ENCODE assay signal across 23 cellular contexts in genomic region chr9:116924462-116925110, GRCh38.
A peak's percentile ranks its signal among the peaks of the same experiment; 100 is the strongest.
DNase-seq lines count a peak whose midpoint lies in the region; ATAC-seq, FAIRE-seq and TF ChIP-seq lines count a peak whose summit lies in the region.
"Had no signal": no experiment of that assay in that cellular context is flagged by ENCODE, and none has a peak within 500 bp of the region (broad histone marks: within the 10 kb centered on the region; RNA-seq: fewer than 3 reads in every experiment).

No MANE protein-coding gene starts in this region.

- no peak overlapping the region for H2BK120ac ChIP-seq in H1 (replicated peaks; ENCODE audit: low read depth, low read length)

- no peak overlapping the region for H4K8ac ChIP-seq in H1 (ENCODE audit: extremely low read depth, insufficient read depth, low read length)

- H3K4me3 ChIP-seq in MG63, result no peak overlapping the region
- H3K4me3 ChIP-seq in H1 (ENCODE audit: extremely low read depth in 1 of 4, insufficient read depth in 2 of 4, low read depth in 3 of 4, low read length in 4 of 4), result no peak overlapping the region
- H3K4me3 ChIP-seq in aorta (ENCODE audit: low read length in 2 of 2), result no peak overlapping the region
- H3K4me3 ChIP-seq in coronary artery, result no peak overlapping the region
- H3K4me3 ChIP-seq: GM23338 had no signal

- no peak overlapping the region for H3K4me3 Mint-ChIP-seq in activated T-cell treated with anti-CD3 and anti-CD28 coated beads, Interleukin-2, amount 50 U/mL, for 72 hours
- H3K4me3 Mint-ChIP-seq: CD4-positive, CD25-positive, alpha-beta regulatory T cell; CD8-positive, alpha-beta memory T cell; GM23338; HFFc6 had no signal

- H3K9me3 Mint-ChIP-seq in activated T-cell treated with anti-CD3 and anti-CD28 coated beads, Interleukin-2, amount 50 U/mL, for 72 hours, result no peaks in the 10 kb centered on the region
- H3K9me3 Mint-ChIP-seq: GM23338, HFFc6 had no signal

- no peaks in the 10 kb centered on the region for H3K79me2 ChIP-seq in H1 (ENCODE audit: control insufficient read depth in 1 of 2, insufficient read depth in 2 of 2, low read length in 2 of 2)

- peaks cover 12 to 21% (median 16%) of the 10 kb centered on the region in 4 experiments for H3K4me1 ChIP-seq in H1 (replicated peaks in 1 of 4; ENCODE audit: control insufficient read depth in 3 of 4, insufficient read depth in 4 of 4, low read length in 3 of 4)
- no peaks in the 10 kb centered on the region for H3K4me1 ChIP-seq in aorta (ENCODE audit: control insufficient read depth in 1 of 2, insufficient read depth in 2 of 2, low read length in 2 of 2)

- TF ChIP-seq POLR2A in H1 (IDR thresholded peaks at IDR 0.05; ENCODE audit: control extremely low read depth in 1 of 2, low read depth in 2 of 2, low read length in 2 of 2), result no peak

- H3K14ac ChIP-seq in H1 (ENCODE audit: insufficient read length), result no peak overlapping the region

- CTCF ChIA-PET in H1 (lab: Charles Lee; ENCODE audit: partially characterized antibody), result interaction anchor here (0.8 to 4.4 kb wide), 3 partner anchors 15 to 64 kb away, joined by 3 to 21 read pairs (median 4); no protein-coding TSS in a partner anchor

- H3K23me2 ChIP-seq in H1 (ENCODE audit: low read depth, low read length), result peaks cover 2% of the 10 kb centered on the region

- DNase-seq in MG63 (peak; percentile 68), H1 (ENCODE audit: low read depth in 1 of 2, low spot score in 2 of 2) (no peak), kidney glomerular epithelial cell (lab: John Stamatoyannopoulos, UW) (peak; percentile 44), aorta (no peak), coronary artery (ENCODE audit: low spot score) (no peak)
- no peak for DNase-seq in activated T-cell treated with anti-CD3 and anti-CD28 coated beads, Interleukin-2, amount 50 U/mL, for 72 hours
- DNase-seq: ACHN; BE2C; C1 segment of cervical spinal cord; Caco-2; CD4-positive, CD25-positive, alpha-beta regulatory T cell; CD8-positive, alpha-beta memory T cell; GDM1; H7; HFFc6 had no signal

- H2AK5ac ChIP-seq in H1 (ENCODE audit: low read depth, low read length), result no peak overlapping the region

- no peaks in the 10 kb centered on the region for H3K79me1 ChIP-seq in H1 (ENCODE audit: low read depth, low read length)

- no peak overlapping the region for H2BK5ac ChIP-seq in H1 (ENCODE audit: low read depth, low read length)

- no peak for TF ChIP-seq EP300 in H1 (IDR thresholded peaks at IDR 0.05; ENCODE audit: borderline replicate concordance in 1 of 2, low read depth in 2 of 2, low read length in 2 of 2)

- H3K4me2 ChIP-seq in H1 (ENCODE audit: insufficient read depth in 1 of 2, low read depth in 2 of 2, low read length in 2 of 2), result no peak overlapping the region
- H3K4me2 ChIP-seq: GM23338 had no signal

- H3K27me3 ChIP-seq in MG63 (no peaks in the 10 kb centered on the region), H1 (replicated peaks in 1 of 4; ENCODE audit: control insufficient read depth in 3 of 4, extremely low read depth in 1 of 4, insufficient read depth in 3 of 4, low read length in 3 of 4) (no peaks in the 10 kb centered on the region), aorta (ENCODE audit: control insufficient read depth in 1 of 2, insufficient read depth in 2 of 2, low read length in 1 of 2) (no peaks in the 10 kb centered on the region)
- H3K27me3 ChIP-seq: BE2C had no signal

- no peak for ATAC-seq in aorta (ENCODE audit: low FRiP score)
- ATAC-seq in activated T-cell treated with anti-CD3 and anti-CD28 coated beads, Interleukin-2, amount 50 U/mL, for 72 hours (replicated peaks in 1 of 2), result no peak
- ATAC-seq: GM23338, HCT116, HepG2 had no signal

- H3K4ac ChIP-seq in H1 (replicated peaks; ENCODE audit: insufficient read length, low read depth, low read length), result no peak overlapping the region

- H3K18ac ChIP-seq in H1 (ENCODE audit: extremely low read depth, low read length), result no peak overlapping the region

- H3K9me3 ChIP-seq in MG63, result no peaks in the 10 kb centered on the region
- H3K9me3 ChIP-seq in H1 (ENCODE audit: insufficient read depth in 2 of 2, low read depth in 1 of 2, low read length in 1 of 2), result no peaks in the 10 kb centered on the region
- no peaks in the 10 kb centered on the region for H3K9me3 ChIP-seq in aorta (ENCODE audit: control insufficient read depth, low read length)
- H3K9me3 ChIP-seq: BE2C, Caco-2 had no signal

- H4K5ac ChIP-seq in H1 (ENCODE audit: insufficient read length, low read depth, low read length), result no peak overlapping the region

- H2BK20ac ChIP-seq in H1 (ENCODE audit: low read length), result no peak overlapping the region

- no peak overlapping the region for H3K23ac ChIP-seq in H1 (ENCODE audit: insufficient read length)

- TF ChIP-seq RAD21 in H1 (IDR thresholded peaks at IDR 0.05 in 1 of 2, conservative IDR thresholded peaks at IDR 0.05 in 1 of 2; ENCODE audit: low read depth in 2 of 2, low read length in 2 of 2), result no peak

- POLR2A ChIA-PET in H1 (lab: Charles Lee; ENCODE audit: partially characterized antibody), result no interaction called here

- no peak overlapping the region for H3K27ac Mint-ChIP-seq in activated T-cell treated with anti-CD3 and anti-CD28 coated beads, Interleukin-2, amount 50 U/mL, for 72 hours
- H3K27ac Mint-ChIP-seq: CD4-positive, CD25-positive, alpha-beta regulatory T cell; CD8-positive, alpha-beta memory T cell; GM23338; HFFc6; IgD-negative memory B cell had no signal

- H2AFZ ChIP-seq in H1 (ENCODE audit: low read length), result no peak overlapping the region
- H2AFZ ChIP-seq: GM23338 had no signal

- H2BK15ac ChIP-seq in H1 (ENCODE audit: low read length), result no peak overlapping the region

- no peaks in the 10 kb centered on the region for H3K4me1 Mint-ChIP-seq in activated T-cell treated with anti-CD3 and anti-CD28 coated beads, Interleukin-2, amount 50 U/mL, for 72 hours (ENCODE audit: low read depth)
- H3K4me1 Mint-ChIP-seq: CD4-positive, CD25-positive, alpha-beta regulatory T cell; CD8-positive, alpha-beta memory T cell; IgD-negative memory B cell had no signal

- TF ChIP-seq CTCF in H1 (IDR thresholded peaks at IDR 0.05; ENCODE audit: control extremely low read depth in 1 of 3, insufficient read depth in 1 of 3, low read depth in 1 of 3, low read length in 3 of 3), result no peak
- TF ChIP-seq CTCF in coronary artery (IDR thresholded peaks at IDR 0.05), result no peak

- no peak overlapping the region for H3K56ac ChIP-seq in H1 (replicated peaks; ENCODE audit: insufficient read length, low read depth, low read length)

- 85% methylated on average over 6 of the region's 6 CpGs; no CpG with 5 or more reads in 1 of the 2 experiments for WGBS in H1 (ENCODE audit: extremely low coverage in 1 of 2, insufficient coverage in 1 of 2, insufficient read length in 1 of 2, insufficient replicate concordance in 2 of 2, low coverage in 1 of 2, low lambda C conversion rate in 2 of 2, missing lambda C conversion rate in 1 of 2), 2 experiments
- 78 to 82% methylated on average over 6 of the region's 6 CpGs for WGBS in aorta, 2 donors

- no peak overlapping the region for H2BK12ac ChIP-seq in H1 (ENCODE audit: low read depth, low read length)

- no peaks in the 10 kb centered on the region for H4K20me1 ChIP-seq in H1 (replicated peaks in 1 of 2; ENCODE audit: control insufficient read depth in 1 of 2, insufficient read depth in 2 of 2, low read length in 2 of 2)

- H3K27me3 Mint-ChIP-seq in activated T-cell treated with anti-CD3 and anti-CD28 coated beads, Interleukin-2, amount 50 U/mL, for 72 hours (ENCODE audit: low read depth), result no peaks in the 10 kb centered on the region
- H3K27me3 Mint-ChIP-seq: CD4-positive, CD25-positive, alpha-beta regulatory T cell; CD8-positive, alpha-beta memory T cell had no signal

- no peaks in the 10 kb centered on the region for H3K36me3 Mint-ChIP-seq in activated T-cell treated with anti-CD3 and anti-CD28 coated beads, Interleukin-2, amount 50 U/mL, for 72 hours (ENCODE audit: insufficient read depth in 2 of 2)
- H3K36me3 Mint-ChIP-seq: CD4-positive, CD25-positive, alpha-beta regulatory T cell; CD8-positive, alpha-beta memory T cell; IgD-negative memory B cell had no signal

- intact Hi-C loops in aorta (cut with DNase I), result no loop called here

- H3K27ac ChIP-seq in H1 (ENCODE audit: low read depth, low read length) (no peak overlapping the region), aorta (ENCODE audit: low read depth in 1 of 2, low read length in 2 of 2) (no peak overlapping the region), coronary artery (no peak overlapping the region)

- H3K9ac ChIP-seq in H1 (replicated peaks in 1 of 4; ENCODE audit: extremely low read depth in 1 of 4, low read depth in 3 of 4, low read length in 3 of 4), result no peak overlapping the region

- H4K91ac ChIP-seq in H1 (replicated peaks; ENCODE audit: insufficient read length, low read length), result no peak overlapping the region

- H3K36me3 ChIP-seq in MG63 (no peaks in the 10 kb centered on the region), H1 (ENCODE audit: control insufficient read depth in 2 of 4, insufficient read depth in 4 of 4, low read length in 3 of 4) (no peaks in the 10 kb centered on the region), aorta (ENCODE audit: control insufficient read depth in 1 of 2, insufficient read depth in 2 of 2, low read length in 1 of 2) (no peaks in the 10 kb centered on the region)

- FAIRE-seq in H1 (lab: Jason Lieb, UNC), result no peak
- FAIRE-seq: A204.1, D721Med, GM12892, GM18507, HepG2 had no signal

TF ChIP-seq in H1, 55 proteins besides CTCF, POLR2A, EP300 and RAD21:
- TF ChIP-seq ATF2 (IDR thresholded peaks at IDR 0.05; ENCODE audit: low read length) (no peak), SRF (IDR thresholded peaks at IDR 0.05; ENCODE audit: low read depth, low read length) (peak; percentile 69)
TF ChIP-seq in H1: peak in this region for 1.

Comparison
In these comparisons a context has a peak if more than half of its experiments do, and no peak if none do; other contexts are left out.
1. DNase-seq: peak in MG63 (single experiment) and kidney glomerular epithelial cell (single experiment); none in H1 (0 of 2), aorta (0 of 2), coronary artery (single experiment) and activated T-cell treated with anti-CD3 and anti-CD28 coated beads, Interleukin-2, amount 50 U/mL, for 72 hours (0 of 2).